ENCODE assay signal across 8 cellular contexts in genomic region chr17:8436169-8436932, GRCh38. TPM values are rescaled to one million over a fixed set of nuclear protein-coding genes. Genes with fewer than 3 reads are reported as not detected.
A peak's percentile ranks its signal among the peaks of the same experiment; 100 is the strongest.
DNase-seq lines count a peak whose midpoint lies in the region; ATAC-seq and TF ChIP-seq lines count a peak whose summit lies in the region.

No MANE protein-coding gene starts in this region.

- peaks cover 5% of the 10 kb centered on the region; the same call in 1 of the 2 replicates for H4K20me1 ChIP-seq in GM23338 (replicated peaks; ENCODE audit: insufficient read depth)

- no peaks in the 10 kb centered on the region for H3K27me3 ChIP-seq in GM23338 (ENCODE audit: insufficient read depth)

- H3F3A ChIP-seq in GM23338 (replicated peaks; ENCODE audit: low read depth): no peaks in the 10 kb centered on the region

- peak overlapping the region; percentile 96 for H3K4me3 ChIP-seq in GM23338

- no peaks in the 10 kb centered on the region for H3K36me3 ChIP-seq in GM23338 (ENCODE audit: insufficient read depth)

- peak overlapping the region; percentile 72 for H3K4me2 ChIP-seq in GM23338

- H3K27me3 Mint-ChIP-seq in GM23338 (ENCODE audit: insufficient read depth, low read depth, poor library complexity): peaks cover 2% of the 10 kb centered on the region

- peaks cover 48% of the 10 kb centered on the region for H3K79me2 ChIP-seq in GM23338 (replicated peaks; ENCODE audit: insufficient read depth)

- no peak for TF ChIP-seq CTCF in GM23338 (conservative IDR thresholded peaks at IDR 0.05; ENCODE audit: low read depth in 2 of 2)

- no peaks in the 10 kb centered on the region for H3K9me3 Mint-ChIP-seq in GM23338

- H3K4me1 ChIP-seq in GM23338 (ENCODE audit: insufficient read depth): peaks cover 7% of the 10 kb centered on the region

- H3K9me2 ChIP-seq in GM23338 (ENCODE audit: insufficient read depth): no peaks in the 10 kb centered on the region

- H2AFZ ChIP-seq in GM23338: peak overlapping the region; percentile 77

- peaks cover 5% of the 10 kb centered on the region; the same call in 2 of the 3 replicates for H3K36me3 Mint-ChIP-seq in GM23338 (ENCODE audit: low read depth)

- peaks cover 7% of the 10 kb centered on the region; the same call in 2 of the 3 replicates for H3K4me1 Mint-ChIP-seq in GM23338

- in situ Hi-C loops in T47D (cut with HindIII; ENCODE audit: low pct_unique_long_range_greater_than_20kb, low sequenced_read_pairs): no loop called here

- H3K4me3 Mint-ChIP-seq in GM23338: peak overlapping the region; percentile 85

- peak overlapping the region; percentile 90 for H3K27ac ChIP-seq in GM23338 (ENCODE audit: low read depth)

- peak; percentile 72 for ATAC-seq in GM23338

- H3K27ac Mint-ChIP-seq in GM23338: peak overlapping the region; percentile 97

- peak; percentile 21 for DNase-seq in GM04503 (ENCODE audit: low read depth)
- DNase-seq in GM23338 (ENCODE audit: low spot score): peak; percentile 83
- peak; percentile 44 for DNase-seq in LHCN-M2 (ENCODE audit: low read depth)
- peak; percentile 67 for DNase-seq in UCSD-AML1 (lab: John Stamatoyannopoulos, UW; ENCODE audit: unreplicated experiment)
- peak; percentile 26 to 55 for DNase-seq in T47D (ENCODE audit: low read depth in 1 of 2, low spot score in 1 of 2)
- DNase-seq in iPS-NIHi7 (ENCODE audit: extremely low spot score): peak; percentile 69
- peak; percentile 39 to 48 for DNase-seq in stimulated activated CD4-positive, alpha-beta T cell treated with anti-CD3 and anti-CD28 coated beads, Interleukin-12 subunit alpha, Interleukin-12 subunit beta, amount 100 ng/mL, for 24 hours (ENCODE audit: low read depth in 2 of 2)
- DNase-seq in NCI-H1930 (lab: John Stamatoyannopoulos, UW): no peak

TF ChIP-seq in GM23338, 12 proteins besides CTCF, POLR2A, EP300 and RAD21:
- TF ChIP-seq ZNF114 (CRISPR knock-in tag; IDR thresholded peaks at IDR 0.05) (no peak), ETS1 (IDR thresholded peaks at IDR 0.05) (no peak), NANOG (IDR thresholded peaks at IDR 0.05; ENCODE audit: borderline replicate concordance) (no peak), JUNB (IDR thresholded peaks at IDR 0.05; ENCODE audit: unreplicated experiment) (no peak), EZH2phosphoT487 (IDR thresholded peaks at IDR 0.05; ENCODE audit: unreplicated experiment) (no peak), REST (IDR thresholded peaks at IDR 0.05; ENCODE audit: unreplicated experiment) (no peak), EZH2 (IDR thresholded peaks at IDR 0.05; ENCODE audit: low read depth, unreplicated experiment) (no peak), ZNF462 (CRISPR knock-in tag; IDR thresholded peaks at IDR 0.05) (no peak)

RNA-seq across cellular contexts. Expression of gene NDEL1, which starts 0.7 kb away (rescaled TPM):
- total RNA-seq in GM23338 (2014; rRNA removed; shearing (Covaris generic)): 15.9 and 21.2 TPM in 2 replicates
- 21.6 and 26.0 TPM in 2 replicates for polyA plus RNA-seq in GM23338 (2016; fragmentation: Nextera tagmentation; extraction: Ambion mirVana)
- total RNA-seq in LHCN-M2 (2014; rRNA removed): 52.4 and 69.1 TPM in 2 replicates
- polyA plus RNA-seq in LHCN-M2 (2012): 36.6 TPM

RNA-seq across cellular contexts. Expression of gene RNF222, which starts 38.7 kb away (rescaled TPM):
- total RNA-seq in GM23338 (2014; rRNA removed; shearing (Covaris generic)): 0.07 and 0.31 TPM in 2 replicates
- polyA plus RNA-seq in GM23338 (2016; fragmentation: Nextera tagmentation; extraction: Ambion mirVana): 0.10 TPM in 1 of 2 replicates, not detected in the other
- total RNA-seq in LHCN-M2 (2014; rRNA removed): not detected in 2 replicates
- 0.02 TPM for polyA plus RNA-seq in LHCN-M2 (2012)

RNA-seq across cellular contexts. Expression of gene RPL26, which starts 53.4 kb away (rescaled TPM):
- total RNA-seq in GM23338 (2014; rRNA removed; shearing (Covaris generic)): 3,158 and 4,450 TPM in 2 replicates
- polyA plus RNA-seq in GM23338 (2016; fragmentation: Nextera tagmentation; extraction: Ambion mirVana): 2,274 and 2,541 TPM in 2 replicates
- 2,622 and 3,054 TPM in 2 replicates for total RNA-seq in LHCN-M2 (2014; rRNA removed)
- 2,550 TPM for polyA plus RNA-seq in LHCN-M2 (2012)

Comparison
In these comparisons a context has a peak if more than half of its experiments do, and no peak if none do; other contexts are left out.
1. DNase-seq: peak in GM04503 (single experiment), GM23338 (single experiment), LHCN-M2 (single experiment), UCSD-AML1 (single experiment), T47D (2 of 2), iPS-NIHi7 (single experiment) and stimulated activated CD4-positive, alpha-beta T cell treated with anti-CD3 and anti-CD28 coated beads, Interleukin-12 subunit alpha, Interleukin-12 subunit beta, amount 100 ng/mL, for 24 hours (2 of 2); none in NCI-H1930 (0 of 2).